ENCODE assay signal across 7 cellular contexts in the genomic region with DNA sequence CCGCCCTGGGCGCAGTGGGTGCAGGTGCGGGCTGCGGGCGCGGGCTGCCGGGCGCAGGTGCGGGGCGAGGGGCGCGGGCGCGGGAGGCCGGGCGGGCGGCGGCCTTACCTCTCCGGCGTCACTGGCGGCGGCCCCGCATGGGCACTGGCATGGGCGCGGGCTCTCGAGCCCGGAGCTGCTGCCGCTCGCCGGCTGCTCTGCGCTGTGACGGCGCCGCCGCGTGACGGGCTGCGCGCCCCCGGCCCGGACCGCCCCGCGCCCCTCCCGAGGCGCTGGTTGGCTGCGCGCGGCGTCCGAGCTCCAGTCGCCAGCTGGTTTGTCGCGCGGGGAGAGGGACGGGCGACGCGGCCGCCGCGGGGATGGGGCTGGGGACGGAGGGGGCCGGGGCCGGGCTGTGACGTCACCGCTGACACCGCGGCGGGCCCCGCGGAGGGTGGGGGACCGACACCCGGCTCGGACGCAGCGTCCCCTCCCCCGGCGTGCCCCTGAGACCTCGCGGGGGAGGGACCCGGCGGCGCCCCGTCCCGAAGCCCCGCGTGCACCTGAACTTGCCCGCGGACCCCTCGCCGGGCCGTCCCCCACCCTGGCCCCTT. TPM values are rescaled to one million over a fixed set of nuclear protein-coding genes. Genes with fewer than 3 reads are reported as not detected.
DNase-seq lines count a peak whose midpoint lies in the region; ATAC-seq and TF ChIP-seq lines count a peak whose summit lies in the region.

A gene with protein sequence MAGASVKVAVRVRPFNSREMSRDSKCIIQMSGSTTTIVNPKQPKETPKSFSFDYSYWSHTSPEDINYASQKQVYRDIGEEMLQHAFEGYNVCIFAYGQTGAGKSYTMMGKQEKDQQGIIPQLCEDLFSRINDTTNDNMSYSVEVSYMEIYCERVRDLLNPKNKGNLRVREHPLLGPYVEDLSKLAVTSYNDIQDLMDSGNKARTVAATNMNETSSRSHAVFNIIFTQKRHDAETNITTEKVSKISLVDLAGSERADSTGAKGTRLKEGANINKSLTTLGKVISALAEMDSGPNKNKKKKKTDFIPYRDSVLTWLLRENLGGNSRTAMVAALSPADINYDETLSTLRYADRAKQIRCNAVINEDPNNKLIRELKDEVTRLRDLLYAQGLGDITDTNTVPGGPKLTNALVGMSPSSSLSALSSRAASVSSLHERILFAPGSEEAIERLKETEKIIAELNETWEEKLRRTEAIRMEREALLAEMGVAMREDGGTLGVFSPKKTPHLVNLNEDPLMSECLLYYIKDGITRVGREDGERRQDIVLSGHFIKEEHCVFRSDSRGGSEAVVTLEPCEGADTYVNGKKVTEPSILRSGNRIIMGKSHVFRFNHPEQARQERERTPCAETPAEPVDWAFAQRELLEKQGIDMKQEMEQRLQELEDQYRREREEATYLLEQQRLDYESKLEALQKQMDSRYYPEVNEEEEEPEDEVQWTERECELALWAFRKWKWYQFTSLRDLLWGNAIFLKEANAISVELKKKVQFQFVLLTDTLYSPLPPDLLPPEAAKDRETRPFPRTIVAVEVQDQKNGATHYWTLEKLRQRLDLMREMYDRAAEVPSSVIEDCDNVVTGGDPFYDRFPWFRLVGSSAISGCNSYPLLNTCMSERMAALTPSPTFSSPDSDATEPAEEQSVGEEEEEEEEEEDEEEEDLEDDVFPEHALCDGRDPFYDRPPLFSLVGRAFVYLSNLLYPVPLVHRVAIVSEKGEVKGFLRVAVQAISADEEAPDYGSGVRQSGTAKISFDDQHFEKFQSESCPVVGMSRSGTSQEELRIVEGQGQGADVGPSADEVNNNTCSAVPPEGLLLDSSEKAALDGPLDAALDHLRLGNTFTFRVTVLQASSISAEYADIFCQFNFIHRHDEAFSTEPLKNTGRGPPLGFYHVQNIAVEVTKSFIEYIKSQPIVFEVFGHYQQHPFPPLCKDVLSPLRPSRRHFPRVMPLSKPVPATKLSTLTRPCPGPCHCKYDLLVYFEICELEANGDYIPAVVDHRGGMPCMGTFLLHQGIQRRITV (N-terminal part only) (minus strand): TSS at position 206 of the 593 bp plus-strand sequence. CDS start 22,467 bp downstream, outside the sequence.

- H2AFZ ChIP-seq in mammary epithelial cell (ENCODE audit: low read depth, low read length) = no peak within 1 kb of the TSS

- H3K4me3 Mint-ChIP-seq in IgD-negative memory B cell (peak within 1 kb of the TSS in 3 of 4 donors; percentile 39 to 63 (median 59)), progenitor cell of endocrine pancreas (ENCODE audit: low read depth) (peak within 1 kb of the TSS; percentile 73)

- H3K27me3 Mint-ChIP-seq in IgD-negative memory B cell = peaks cover 45% of the 10 kb centered on the region
- peaks cover 44% of the 10 kb centered on the region for H3K27me3 Mint-ChIP-seq in progenitor cell of endocrine pancreas

- H3K9me3 ChIP-seq in mammary epithelial cell (replicated peaks; ENCODE audit: insufficient read depth, low read length) = no peaks in the 10 kb centered on the region

- H3K27me3 ChIP-seq in mammary epithelial cell (ENCODE audit: insufficient read depth, low read length) = peaks cover 32% of the 10 kb centered on the region

- H4K20me1 ChIP-seq in mammary epithelial cell (ENCODE audit: insufficient read depth, low read length) = peaks cover 2% of the 10 kb centered on the region

- no TSS peak for BruUV-seq in mammary epithelial cell (replicated peaks; lab: Mats Ljungman, UMichigan)

- H3K9ac ChIP-seq in mammary epithelial cell (ENCODE audit: insufficient read depth, low read length) = no peak within 1 kb of the TSS

- no peak within 1 kb of the TSS for H3K4me3 ChIP-seq in epithelial cell of proximal tubule (ENCODE audit: low read depth, low read length)
- no peak within 1 kb of the TSS for H3K4me3 ChIP-seq in mammary epithelial cell (replicated peaks in 1 of 3; ENCODE audit: insufficient read depth in 1 of 3, low read depth in 2 of 3, low read length in 3 of 3)

- intact Hi-C loops in mammary epithelial cell (cut with micrococcal nuclease) = no loop called here

- H3K27ac Mint-ChIP-seq in IgD-negative memory B cell (no peak within 1 kb of the TSS), progenitor cell of endocrine pancreas (peak within 1 kb of the TSS; percentile 91)

- no peaks in the 10 kb centered on the region for H3K36me3 Mint-ChIP-seq in IgD-negative memory B cell
- H3K36me3 Mint-ChIP-seq in progenitor cell of endocrine pancreas (ENCODE audit: insufficient read depth) = no peaks in the 10 kb centered on the region

- 0% methylated on average over 3 of the region's 93 CpGs for whole genome bisulfite sequencing in mammary epithelial cell (ENCODE audit: low coverage, missing lambda C conversion rate)

- no peak within 1 kb of the TSS for H3K27ac ChIP-seq in mammary epithelial cell (ENCODE audit: insufficient read depth, low read depth, low read length)

- CTCF ChIA-PET in mammary epithelial cell (lab: Charles Lee; ENCODE audit: low non-redundant PET) = no interaction called here

- dilution Hi-C loops in mammary epithelial cell (cut with HindIII; ENCODE audit: low sequenced_read_pairs) = no loop called here

- H3K4me1 ChIP-seq in mammary epithelial cell (ENCODE audit: insufficient read depth, low read length) = no peaks in the 10 kb centered on the region

- no peaks in the 10 kb centered on the region for H3K79me2 ChIP-seq in mammary epithelial cell (ENCODE audit: insufficient read depth, low read length)

- no peak for ATAC-seq in GM18873 (IDR thresholded peaks at IDR 0.05; ENCODE audit: low FRiP score, unreplicated experiment)

- no peak within 1 kb of the TSS for H3K4me2 ChIP-seq in mammary epithelial cell (ENCODE audit: insufficient read depth, low read depth, low read length)

- in situ Hi-C loops in mammary epithelial cell (cut with MboI; ENCODE audit: low sequenced_read_pairs in 2 of 2) = no loop called here

- peaks cover 2 to 11% (median 9%) of the 10 kb centered on the region in 3 donors for H3K9me3 Mint-ChIP-seq in IgD-negative memory B cell
- H3K9me3 Mint-ChIP-seq in progenitor cell of endocrine pancreas (ENCODE audit: low read depth) = no peaks in the 10 kb centered on the region

- H3K36me3 ChIP-seq in mammary epithelial cell (ENCODE audit: insufficient read depth, low read length) = no peaks in the 10 kb centered on the region

- DNase-seq in NCI-H748 (lab: John Stamatoyannopoulos, UW; ENCODE audit: unreplicated experiment) = peak; percentile 97
- DNase-seq in epithelial cell of proximal tubule (ENCODE audit: low read depth) = no peak
- peak; percentile 74 for DNase-seq in progenitor cell of endocrine pancreas (ENCODE audit: low spot score, unreplicated experiment)
- DNase-seq in OCI-M1 (lab: John Stamatoyannopoulos, UW) = no peak
- no peak for DNase-seq in mammary epithelial cell

- H3K4me1 Mint-ChIP-seq in IgD-negative memory B cell (peaks cover 3 to 5% (median 4%) of the 10 kb centered on the region in 3 donors), progenitor cell of endocrine pancreas (ENCODE audit: low read depth) (peaks cover 10% of the 10 kb centered on the region)

- TF ChIP-seq CTCF in epithelial cell of proximal tubule (conservative IDR thresholded peaks at IDR 0.05; ENCODE audit: low read depth, low read length) = no peak
- no peak for TF ChIP-seq CTCF in progenitor cell of endocrine pancreas (IDR thresholded peaks at IDR 0.05; ENCODE audit: unreplicated experiment)
- TF ChIP-seq CTCF in mammary epithelial cell (conservative IDR thresholded peaks at IDR 0.05 in 1 of 2, IDR thresholded peaks at IDR 0.05 in 1 of 2; ENCODE audit: extremely low read depth in 1 of 2, insufficient read depth in 1 of 2, low read depth in 1 of 2, low read length in 2 of 2) = no peak

RNA-seq across cellular contexts. Expression of the gene that starts here (rescaled TPM):
- not detected for polyA plus RNA-seq in IgD-negative memory B cell
- 35.4 and 69.2 TPM in 2 replicates for total RNA-seq in epithelial cell of proximal tubule
- 132 and 140 TPM in 2 replicates for total RNA-seq in progenitor cell of endocrine pancreas
- under 1 TPM in 1 of 2 donors, not detected in 1; under 0.01 TPM for total RNA-seq in mammary epithelial cell
- polyA plus RNA-seq in mammary epithelial cell = not detected
- polyA minus RNA-seq in mammary epithelial cell = not detected

Comparison
In these comparisons a context has a peak if more than half of its experiments do, and no peak if none do; other contexts are left out.
1. RNA of the gene that starts here (total RNA-seq): 132 to 140 TPM in progenitor cell of endocrine pancreas and 35.4 to 69.2 TPM in epithelial cell of proximal tubule; under 0.01 TPM in mammary epithelial cell; every median in the first group is over 10 times any median in the second.
2. DNase-seq: peak in NCI-H748 (single experiment) and progenitor cell of endocrine pancreas (single experiment); none in epithelial cell of proximal tubule (single experiment), OCI-M1 (single experiment) and mammary epithelial cell (single experiment).